In genomic region chr9:83649515-83649914, GRCh38 we compare ENCODE assay signal across 2 cellular contexts.
TF ChIP-seq lines count a peak whose summit lies in the region.

No MANE protein-coding gene starts in this region.

TF ChIP-seq in A549, 52 proteins besides CTCF, POLR2A, EP300 and RAD21 (continued from another document):
- TF ChIP-seq HES2 (IDR thresholded peaks at IDR 0.05) (no peak), NR3C1 (IDR thresholded peaks at IDR 0.05) (no peak), EHF (CRISPR knock-in tag; IDR thresholded peaks at IDR 0.05) (no peak), BCL3 (IDR thresholded peaks at IDR 0.05) (no peak), HOXB13 (CRISPR knock-in tag; IDR thresholded peaks at IDR 0.05; ENCODE audit: low read depth) (no peak), NFE2L2 (conservative IDR thresholded peaks at IDR 0.05; ENCODE audit: low read length) (no peak), POLR2AphosphoS2 (conservative IDR thresholded peaks at IDR 0.05; ENCODE audit: low read length) (no peak), BHLHE40 (IDR thresholded peaks at IDR 0.05; ENCODE audit: low read depth, low read length) (no peak), SMC3 (IDR thresholded peaks at IDR 0.05) (no peak), KDM1A (IDR thresholded peaks at IDR 0.05; ENCODE audit: low read depth) (no peak), ESRRA (IDR thresholded peaks at IDR 0.05; ENCODE audit: borderline replicate concordance, low read length) (no peak), ZNF302 (CRISPR knock-in tag; IDR thresholded peaks at IDR 0.05) (no peak), CBX2 (IDR thresholded peaks at IDR 0.05; ENCODE audit: borderline replicate concordance, low read depth) (no peak), SREBF2 (IDR thresholded peaks at IDR 0.05) (no peak)

TF ChIP-seq in SK-N-SH, 30 proteins besides CTCF, POLR2A, EP300 and RAD21 (continued from another document):
- TF ChIP-seq REST (IDR thresholded peaks at IDR 0.05; ENCODE audit: low read depth, low read length) = no peak
- no peak for TF ChIP-seq GABPA (IDR thresholded peaks at IDR 0.05; ENCODE audit: low read depth)
- peak; percentile 77 for TF ChIP-seq GATA2 (CRISPR knock-in tag; IDR thresholded peaks at IDR 0.05)
